In the genomic region with DNA sequence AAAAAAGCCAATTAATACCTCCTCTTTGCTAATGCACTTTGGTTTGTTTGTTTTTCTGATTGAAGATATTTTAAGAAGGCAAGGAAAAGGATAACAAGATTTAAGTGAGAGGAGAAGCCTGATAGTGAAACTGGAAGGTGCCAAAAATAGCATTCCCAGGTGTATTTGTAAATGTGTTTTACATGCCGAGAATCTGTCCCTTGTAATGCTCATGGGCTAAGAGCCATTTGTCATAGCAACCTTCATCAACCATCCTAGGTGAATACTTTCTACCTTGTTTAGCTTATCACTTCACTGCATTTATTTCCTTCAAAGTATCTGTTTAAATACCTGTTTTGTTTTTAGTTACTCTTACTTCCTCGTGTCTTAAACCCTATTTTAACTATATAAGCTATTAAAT, we compare ENCODE assay signal across 25 cellular contexts.
"Had no signal": no experiment of that assay in that cellular context is flagged by ENCODE, and none has a peak within 500 bp of the region (broad histone marks: within the 10 kb centered on the region; RNA-seq: fewer than 3 reads in every experiment).

No MANE protein-coding gene starts in this region.

- H3K27ac ChIP-seq: colonic mucosa, esophagus muscularis mucosa, foreskin keratinocyte, gastroesophageal sphincter, heart left ventricle, hepatocyte, left lung, neural progenitor cell, parathyroid adenoma, right lobe of liver had no signal

- H3K9me3 Mint-ChIP-seq: nephron; neural progenitor cell; stimulated activated naive CD8-positive, alpha-beta T cell treated with anti-CD3 and anti-CD28 coated beads, Interleukin-15, Interleukin-2, amounts not matched to agents 100 ng/mL and 50 ng/mL, for 24 hours had no signal

- H3K36me3 ChIP-seq: colonic mucosa, esophagus muscularis mucosa, gastroesophageal sphincter, heart left ventricle, left lung, neural progenitor cell, right lobe of liver had no signal

- H3K4me1 Mint-ChIP-seq: naive B cell; nephron; stimulated activated naive B cell treated with anti-CD40 and anti-IgM and Interleukin-4, amounts not matched to agents 10 μg/mL and 1 μg/mL and 100 μg/mL, for 72 hours had no signal

- H3K4me3 ChIP-seq: colonic mucosa, esophagus muscularis mucosa, gastroesophageal sphincter, heart left ventricle, hepatocyte, left lung, mucosa of descending colon, neural progenitor cell, right lobe of liver had no signal

- H3K4me1 ChIP-seq: colonic mucosa, esophagus muscularis mucosa, foreskin keratinocyte, gastroesophageal sphincter, heart left ventricle, left lung, parathyroid adenoma, right lobe of liver had no signal

- H3K27me3 Mint-ChIP-seq: dendritic cell treated with granulocyte-macrophage colony-stimulating factor and Interleukin-4, amounts not matched to agents 40 ng/mL and 50 ng/mL, for 4 days; naive B cell; progenitor cell of endocrine pancreas; stimulated activated naive B cell treated with anti-CD40 and anti-IgM and Interleukin-4, amounts not matched to agents 10 μg/mL and 1 μg/mL and 100 μg/mL, for 72 hours; stimulated activated naive CD8-positive, alpha-beta T cell treated with anti-CD3 and anti-CD28 coated beads, Interleukin-15, Interleukin-2, amounts not matched to agents 100 ng/mL and 50 ng/mL, for 24 hours had no signal

- H3K9me3 ChIP-seq: colonic mucosa, esophagus muscularis mucosa, gastroesophageal sphincter, heart left ventricle, right lobe of liver had no signal

- H3K27ac Mint-ChIP-seq: dendritic cell treated with granulocyte-macrophage colony-stimulating factor and Interleukin-4, amounts not matched to agents 40 ng/mL and 50 ng/mL, for 4 days; mesothelial cell of epicardium; naive B cell; nephron; neural progenitor cell; progenitor cell of endocrine pancreas; stimulated activated naive B cell treated with anti-CD40 and anti-IgM and Interleukin-4, amounts not matched to agents 10 μg/mL and 1 μg/mL and 100 μg/mL, for 72 hours; stimulated activated naive CD8-positive, alpha-beta T cell treated with anti-CD3 and anti-CD28 coated beads, Interleukin-15, Interleukin-2, amounts not matched to agents 100 ng/mL and 50 ng/mL, for 24 hours had no signal

- DNase-seq: colonic mucosa; effector CD8-positive, alpha-beta T cell; foreskin keratinocyte; heart left ventricle; left cardiac atrium; left lung; mesenchymal stem cell; mucosa of descending colon; naive B cell; right lobe of liver; small intestine; stimulated activated CD4-positive, alpha-beta T cell treated with anti-CD3 and anti-CD28 coated beads, Interleukin-15, amount 100 ng/mL, for 24 hours; stimulated activated CD4-positive, alpha-beta T cell treated with anti-CD3 and anti-CD28 coated beads, Interleukin-2, amount 100 ng/mL, for 48 hours; stimulated activated naive B cell treated with anti-CD40 and anti-IgM and Interleukin-4, amounts not matched to agents 10 μg/mL and 1 μg/mL and 100 μg/mL, for 72 hours; trophoblast cell had no signal

- H3K4me3 Mint-ChIP-seq: dendritic cell treated with granulocyte-macrophage colony-stimulating factor and Interleukin-4, amounts not matched to agents 40 ng/mL and 50 ng/mL, for 4 days; mesothelial cell of epicardium; naive B cell; nephron; neural progenitor cell; stimulated activated naive B cell treated with anti-CD40 and anti-IgM and Interleukin-4, amounts not matched to agents 10 μg/mL and 1 μg/mL and 100 μg/mL, for 72 hours; stimulated activated naive CD8-positive, alpha-beta T cell treated with anti-CD3 and anti-CD28 coated beads, Interleukin-15, Interleukin-2, amounts not matched to agents 100 ng/mL and 50 ng/mL, for 24 hours had no signal

- H3K27me3 ChIP-seq: colonic mucosa, esophagus muscularis mucosa, foreskin keratinocyte, gastroesophageal sphincter, heart left ventricle, hepatocyte, left lung, neural progenitor cell, right lobe of liver had no signal

- H3K36me3 Mint-ChIP-seq: mesothelial cell of epicardium; neural progenitor cell; stimulated activated naive B cell treated with anti-CD40 and anti-IgM and Interleukin-4, amounts not matched to agents 10 μg/mL and 1 μg/mL and 100 μg/mL, for 72 hours had no signal
